8 cellular contexts compared by ENCODE assay signal in genomic region chr12:131711551-131712205, GRCh38. TPM values are rescaled to one million over a fixed set of nuclear protein-coding genes. Genes with fewer than 3 reads are reported as not detected.
DNase-seq lines count a peak whose midpoint lies in the region; ATAC-seq, FAIRE-seq and TF ChIP-seq lines count a peak whose summit lies in the region.

No MANE protein-coding gene starts in this region.

- ATAC-seq in T-helper 17 cell (no peak), gastroesophageal sphincter (no peak)

- peak overlapping the region; percentile 67 to 90 for H3K4me3 ChIP-seq in gastroesophageal sphincter
- peak overlapping the region; percentile 91 to 95 for H3K4me3 ChIP-seq in small intestine (ENCODE audit: low read depth in 1 of 2, low read length in 2 of 2)

- H3K36me3 Mint-ChIP-seq in T-helper 17 cell (ENCODE audit: low read depth): peaks cover 7% of the 10 kb centered on the region

- peaks cover 14% of the 10 kb centered on the region for H3K4me1 Mint-ChIP-seq in T-helper 17 cell

- H3K4me3 Mint-ChIP-seq in T-helper 17 cell: peak overlapping the region; percentile 96

- peak overlapping the region; percentile 91 for H3K27ac Mint-ChIP-seq in T-helper 17 cell

- no peak for TF ChIP-seq POLR2A in gastroesophageal sphincter (IDR thresholded peaks at IDR 0.05)

- H3K4me1 ChIP-seq in gastroesophageal sphincter (peaks cover 0 to 32% (median 13%) of the 10 kb centered on the region in 3 donors), small intestine (ENCODE audit: control insufficient read depth in 2 of 2, insufficient read depth in 1 of 2, low read depth in 1 of 2, low read length in 1 of 2) (peaks cover 8 to 9% of the 10 kb centered on the region in 2 donors)

- WGBS in gastroesophageal sphincter (ENCODE audit: low coverage in 1 of 2), 2 donors: 0% methylated on average over 1 to 3 of the region's 37 CpGs
- WGBS in small intestine, 3 donors: 1 to 2% (median 1%) methylated on average over 37 of the region's 37 CpGs

- H3K36me3 ChIP-seq in gastroesophageal sphincter (peaks cover 10 to 29% of the 10 kb centered on the region in 2 donors), small intestine (ENCODE audit: control insufficient read depth in 2 of 2, insufficient read depth in 2 of 2, low read length in 2 of 2) (peaks cover 13 to 16% of the 10 kb centered on the region in 2 donors)

- no peaks in the 10 kb centered on the region for H3K27me3 ChIP-seq in gastroesophageal sphincter
- no peaks in the 10 kb centered on the region for H3K27me3 ChIP-seq in small intestine (ENCODE audit: control insufficient read depth in 2 of 2, insufficient read depth in 2 of 2, low read length in 2 of 2)

- TF ChIP-seq CTCF in gastroesophageal sphincter (IDR thresholded peaks at IDR 0.05) (no peak), GM10266 (IDR thresholded peaks at IDR 0.05; ENCODE audit: control insufficient read depth, insufficient read depth, low read depth, missing control alignments) (no peak)

- FAIRE-seq in small intestine (lab: Jason Lieb, UNC): no peak

- DNase-seq in NCI-H146 (lab: John Stamatoyannopoulos, UW) (peak; percentile 23), NCI-H146 treated with DMSO at 0.1 percent for 48 hours (lab: John Stamatoyannopoulos, UW; ENCODE audit: unreplicated experiment) (no peak), T-helper 17 cell (no peak), small intestine (no peak), GM10266 (ENCODE audit: extremely low spot score) (no peak), GF-D8 (lab: John Stamatoyannopoulos, UW) (no peak), NCI-H187 treated with DMSO at 0.1 percent for 48 hours (lab: John Stamatoyannopoulos, UW) (no peak)

- TF ChIP-seq EP300 in gastroesophageal sphincter (IDR thresholded peaks at IDR 0.05): no peak

- peak overlapping the region in 3 of 4 donors; percentile 90 to 94 (median 93) for H3K27ac ChIP-seq in gastroesophageal sphincter
- H3K27ac ChIP-seq in small intestine (ENCODE audit: low read depth in 1 of 2, low read length in 1 of 2): no peak overlapping the region

- H3K27me3 Mint-ChIP-seq in T-helper 17 cell: no peaks in the 10 kb centered on the region

- H3K9me3 ChIP-seq in T-helper 17 cell (ENCODE audit: control insufficient read depth, low read length, poor library complexity, severe bottlenecking) (no peaks in the 10 kb centered on the region), gastroesophageal sphincter (no peaks in the 10 kb centered on the region), small intestine (ENCODE audit: control insufficient read depth, low read depth) (no peaks in the 10 kb centered on the region)

RNA-seq across cellular contexts. Expression of gene SFSWAP, which starts 0.8 kb away (rescaled TPM):
- total RNA-seq in T-helper 17 cell (10 to 100 TPM; 80.0 to 87.8 TPM), gastroesophageal sphincter (10 to 100 TPM; 22.4 to 50.4 (median 32.5) TPM)
- polyA plus RNA-seq in small intestine: 10 to 100 TPM; 19.7 to 34.7 (median 34.6) TPM

Comparison
In these comparisons a context has a peak if more than half of its experiments do, and no peak if none do; other contexts are left out.
1. H3K27ac ChIP-seq: peak in gastroesophageal sphincter (3 of 4); none in small intestine (0 of 2).